ENCODE assay signal across 18 cellular contexts in the genomic region with DNA sequence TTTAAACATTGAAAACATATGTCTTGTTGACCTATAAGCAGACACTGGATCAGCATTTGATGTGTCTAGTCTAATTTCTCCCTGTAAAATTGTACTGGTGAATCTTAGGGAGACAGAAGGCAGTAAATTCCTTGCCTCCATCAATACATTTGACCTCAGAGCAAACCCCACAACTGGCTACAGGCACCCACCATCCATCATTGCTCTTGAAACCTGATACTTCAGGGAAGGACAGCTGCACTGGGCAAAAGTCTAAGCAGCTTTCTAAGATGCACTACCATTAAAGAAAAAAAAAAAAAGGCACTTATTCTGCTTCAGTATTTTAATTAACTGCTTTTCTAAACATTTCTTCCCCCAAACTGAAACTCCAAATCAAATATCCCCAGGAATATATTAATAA.
"Had no signal": no experiment of that assay in that cellular context is flagged by ENCODE, and none has a peak within 500 bp of the region (broad histone marks: within the 10 kb centered on the region; RNA-seq: fewer than 3 reads in every experiment).

No MANE protein-coding gene starts in this region.

- H3K9me3 Mint-ChIP-seq: activated B cell treated with CpG ODN at 0.5 μM for 24 hours; activated CD4-positive, alpha-beta T cell treated with anti-CD3 and anti-CD28 coated beads, Interleukin-2, amount 10 ng/mL, durations not matched to agents 7 days and 5 days; activated naive CD4-positive, alpha-beta T cell treated with anti-CD3 and anti-CD28 coated beads for 36 hours; stimulated activated naive B cell treated with anti-CD40 and anti-IgM and Interleukin-4, amounts not matched to agents 10 μg/mL and 1 μg/mL and 100 μg/mL, for 72 hours had no signal

- ATAC-seq: foreskin keratinocyte; left lung; right cardiac atrium; stimulated activated naive B cell treated with anti-CD40 and anti-IgM and Interleukin-4, amounts not matched to agents 10 μg/mL and 1 μg/mL and 100 μg/mL, for 72 hours had no signal

- H3K4me1 Mint-ChIP-seq: activated B cell treated with CpG ODN at 0.5 μM for 24 hours; activated CD4-positive, alpha-beta T cell treated with anti-CD3 and anti-CD28 coated beads, Interleukin-2, amount 10 ng/mL, durations not matched to agents 7 days and 5 days; stimulated activated naive B cell treated with anti-CD40 and anti-IgM and Interleukin-4, amounts not matched to agents 10 μg/mL and 1 μg/mL and 100 μg/mL, for 72 hours had no signal

- FAIRE-seq: endothelial cell of umbilical vein, islet of Langerhans had no signal

- DNase-seq: activated B cell treated with CpG ODN at 0.5 μM for 24 hours; activated CD4-positive, alpha-beta T cell treated with anti-CD3 and anti-CD28 coated beads, Interleukin-2, amount 10 ng/mL, durations not matched to agents 7 days and 5 days; activated CD8-positive, alpha-beta memory T cell treated with anti-CD3 and anti-CD28 coated beads for 24 hours; activated naive CD4-positive, alpha-beta T cell treated with anti-CD3 and anti-CD28 coated beads for 36 hours; colonic mucosa; effector CD4-positive, alpha-beta T cell; foreskin keratinocyte; head of caudate nucleus; left lung; mesenchymal stem cell; posterior cingulate gyrus; right cardiac atrium; spleen; stimulated activated CD4-positive, alpha-beta T cell treated with anti-CD3 and anti-CD28 coated beads, Interleukin-2, amount 100 ng/mL, for 24 hours; stimulated activated naive B cell treated with anti-CD40 and anti-IgM and Interleukin-4, amounts not matched to agents 10 μg/mL and 1 μg/mL and 100 μg/mL, for 72 hours; trophoblast cell had no signal

- H3K4me1 ChIP-seq: foreskin keratinocyte, left lung, spleen had no signal

- H3K36me3 Mint-ChIP-seq: stimulated activated naive B cell treated with anti-CD40 and anti-IgM and Interleukin-4, amounts not matched to agents 10 μg/mL and 1 μg/mL and 100 μg/mL, for 72 hours had no signal

- H3K27ac ChIP-seq: colonic mucosa, foreskin keratinocyte, left lung, spleen had no signal

- H3K36me3 ChIP-seq: colonic mucosa, left lung, spleen had no signal

- H3K27ac Mint-ChIP-seq: activated B cell treated with CpG ODN at 0.5 μM for 24 hours; activated CD4-positive, alpha-beta T cell treated with anti-CD3 and anti-CD28 coated beads, Interleukin-2, amount 10 ng/mL, durations not matched to agents 7 days and 5 days; activated naive CD4-positive, alpha-beta T cell treated with anti-CD3 and anti-CD28 coated beads for 36 hours; stimulated activated naive B cell treated with anti-CD40 and anti-IgM and Interleukin-4, amounts not matched to agents 10 μg/mL and 1 μg/mL and 100 μg/mL, for 72 hours had no signal

- H3K27me3 ChIP-seq: colonic mucosa had no signal

- H3K4me3 ChIP-seq: colonic mucosa, left lung, spleen had no signal

- H3K4me3 Mint-ChIP-seq: activated B cell treated with CpG ODN at 0.5 μM for 24 hours; activated CD4-positive, alpha-beta T cell treated with anti-CD3 and anti-CD28 coated beads, Interleukin-2, amount 10 ng/mL, durations not matched to agents 7 days and 5 days; activated naive CD4-positive, alpha-beta T cell treated with anti-CD3 and anti-CD28 coated beads for 36 hours; stimulated activated naive B cell treated with anti-CD40 and anti-IgM and Interleukin-4, amounts not matched to agents 10 μg/mL and 1 μg/mL and 100 μg/mL, for 72 hours had no signal

- H3K9me3 ChIP-seq: colonic mucosa, left lung, spleen had no signal
